Comparison of ENCODE assay signal across 8 cellular contexts in the genomic region with DNA sequence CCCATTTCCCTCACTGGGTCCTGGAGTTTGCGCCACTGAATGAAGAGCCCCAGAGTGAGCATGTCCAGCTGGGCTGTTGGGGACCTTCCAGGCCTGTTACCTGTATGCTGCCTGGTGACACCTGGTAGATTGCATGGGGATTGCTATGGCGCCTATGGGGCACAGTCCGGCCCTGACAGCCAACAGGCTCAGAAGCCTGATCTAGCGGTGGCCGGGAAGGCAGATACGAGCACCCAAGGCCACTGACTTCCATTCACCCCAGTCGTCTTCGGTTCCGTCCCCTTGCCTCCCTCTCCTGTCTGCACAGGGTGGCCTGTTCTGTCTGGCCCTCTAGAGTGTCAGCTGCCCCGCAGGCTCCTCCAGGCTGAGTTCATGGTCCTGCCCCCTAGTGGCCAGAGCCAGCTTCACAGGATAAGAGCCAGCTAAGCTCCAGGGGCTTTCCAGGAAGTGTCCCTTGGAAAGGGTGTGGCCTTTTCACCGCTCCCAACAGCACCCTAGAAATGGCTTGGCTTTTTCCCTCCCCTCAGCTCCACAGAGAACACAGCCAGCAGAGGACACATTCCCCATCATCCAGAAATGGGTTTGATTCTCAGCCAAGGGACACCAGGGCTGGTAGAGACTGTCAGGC.
DNase-seq lines count a peak whose midpoint lies in the region; ATAC-seq and TF ChIP-seq lines count a peak whose summit lies in the region.
"Not testable (repeated sequence)": the region's sequence is repeated elsewhere in the genome, so short reads cannot be mapped to it uniquely, and the experiment has no call there.

No MANE protein-coding gene starts in this region.

- not testable (repeated sequence) for H3K4me3 Mint-ChIP-seq in CD8-positive, alpha-beta T cell; activated naive CD8-positive, alpha-beta T cell treated with anti-CD3 and anti-CD28 coated beads, Interleukin-2, amount 50 U/mL, for 24 hours; mesothelial cell of epicardium

- H3K9ac ChIP-seq in HCT116 (ENCODE audit: low read length), result not testable (repeated sequence)

- H3K4me1 Mint-ChIP-seq in CD8-positive, alpha-beta T cell (ENCODE audit: low read depth); activated naive CD8-positive, alpha-beta T cell treated with anti-CD3 and anti-CD28 coated beads, Interleukin-2, amount 50 U/mL, for 24 hours; mesothelial cell of epicardium: not testable (repeated sequence)

- not testable (repeated sequence) for H3K27ac Mint-ChIP-seq in CD8-positive, alpha-beta T cell; activated naive CD8-positive, alpha-beta T cell treated with anti-CD3 and anti-CD28 coated beads, Interleukin-2, amount 50 U/mL, for 24 hours; mesothelial cell of epicardium

- intact Hi-C loops in CD8-positive, alpha-beta T cell (cut with DNase I, micrococcal nuclease), result not testable (repeated sequence)
- intact Hi-C loops in HCT116 (cut with micrococcal nuclease), result loop anchor here (5.0 kb wide), 1 partner anchor 826 kb away; no protein-coding TSS in a partner anchor

- ATAC-seq in CD8-positive, alpha-beta T cell, result peak; percentile 66
- ATAC-seq in HCT116, result peak; percentile 89
- ATAC-seq in activated naive CD8-positive, alpha-beta T cell treated with anti-CD3 and anti-CD28 coated beads, Interleukin-2, amount 50 U/mL, for 24 hours, result peak; percentile 63

- POLR2A ChIA-PET in CD8-positive, alpha-beta T cell (lab: Charles Lee); HCT116 (lab: Charles Lee): not testable (repeated sequence)

- H3K79me2 ChIP-seq in HCT116 (ENCODE audit: insufficient read depth, low read length), result not testable (repeated sequence)

- peak; percentile 36 for TF ChIP-seq CTCF in CD8-positive, alpha-beta T cell (IDR thresholded peaks at IDR 0.05)
- TF ChIP-seq CTCF in HCT116 (IDR thresholded peaks at IDR 0.05 in 2 of 3, conservative IDR thresholded peaks at IDR 0.05 in 1 of 3; ENCODE audit: borderline replicate concordance in 1 of 3, insufficient read depth in 1 of 3, low read depth in 2 of 3, low read length in 2 of 3) (peak; percentile 48 to 83 (median 75); a peak in 5 of 6 replicates), fibroblast of villous mesenchyme (IDR thresholded peaks at IDR 0.05; ENCODE audit: insufficient read depth, low read depth, low read length) (peak; percentile 70), mesothelial cell of epicardium (IDR thresholded peaks at IDR 0.05; ENCODE audit: unreplicated experiment) (peak; percentile 78)

- not testable (repeated sequence) for H3K4me1 ChIP-seq in CD8-positive, alpha-beta T cell (ENCODE audit: insufficient read depth, low read length)
- H3K4me1 ChIP-seq in HCT116 (ENCODE audit: control insufficient read depth in 1 of 2, insufficient read depth in 2 of 2, low read length in 2 of 2), result peaks cover 0 to 13% of the 10 kb centered on the region in 2 experiments; a peak in 2 of 4 replicates

- H3K36me3 Mint-ChIP-seq in CD8-positive, alpha-beta T cell; activated naive CD8-positive, alpha-beta T cell treated with anti-CD3 and anti-CD28 coated beads, Interleukin-2, amount 50 U/mL, for 24 hours (ENCODE audit: low read depth); mesothelial cell of epicardium: not testable (repeated sequence)

- not testable (repeated sequence) for H4K20me1 ChIP-seq in HCT116 (ENCODE audit: insufficient read depth)

- CTCF ChIA-PET in CD8-positive, alpha-beta T cell (lab: Charles Lee), result not testable (repeated sequence)
- CTCF ChIA-PET in HCT116 (lab: Charles Lee), result interaction anchor here (0.6 to 2.2 kb wide), 9 partner anchors 9 to 438 kb away, joined by 3 to 7 read pairs (median 5); partner anchors contain the start of gene SKIC8

- not testable (repeated sequence) for H3K36me3 ChIP-seq in CD8-positive, alpha-beta T cell (ENCODE audit: insufficient read depth, low read length); HCT116 (ENCODE audit: control insufficient read depth in 1 of 2, insufficient read depth in 2 of 2, low read length in 2 of 2)

- not testable (repeated sequence) for TF ChIP-seq POLR2A in HCT116 (IDR thresholded peaks at IDR 0.05; ENCODE audit: borderline replicate concordance, extremely low read depth, insufficient read depth, insufficient read length)

- TF ChIP-seq RAD21 in HCT116 (IDR thresholded peaks at IDR 0.05; ENCODE audit: low read depth), result peak; percentile 41

- H3K9me2 ChIP-seq in HCT116 (ENCODE audit: insufficient read depth), result not testable (repeated sequence)

- H3K27me3 ChIP-seq in CD8-positive, alpha-beta T cell (ENCODE audit: insufficient read depth, low read length); HCT116 (ENCODE audit: insufficient read depth, low read length): not testable (repeated sequence)

- not testable (repeated sequence) for H3K27ac ChIP-seq in CD8-positive, alpha-beta T cell (ENCODE audit: low read depth, low read length); HCT116 (ENCODE audit: low read depth, low read length)

- peak in 3 of 7 experiments; percentile 40 to 66 (median 55) for DNase-seq in CD8-positive, alpha-beta T cell
- peak; percentile 49 for DNase-seq in HCT116 (ENCODE audit: low read depth, low spot score)
- peak; percentile 15 to 54 for DNase-seq in NCI-H526 (lab: John Stamatoyannopoulos, UW)
- DNase-seq in UCSD-AML1 (lab: John Stamatoyannopoulos, UW; ENCODE audit: unreplicated experiment), result peak; percentile 73
- DNase-seq in activated naive CD8-positive, alpha-beta T cell treated with anti-CD3 and anti-CD28 coated beads, Interleukin-2, amount 50 U/mL, for 24 hours, result peak; percentile 62
- DNase-seq in fibroblast of villous mesenchyme (ENCODE audit: low read depth), result peak; percentile 24
- DNase-seq in mesothelial cell of epicardium (ENCODE audit: low spot score in 2 of 2, unreplicated experiment in 2 of 2), result peak in 1 of 2 experiments; percentile 69
- peak; percentile 19 for DNase-seq in stimulated activated CD8-positive, alpha-beta memory T cell treated with anti-CD3 and anti-CD28 coated beads, Interleukin-12 subunit alpha, Interleukin-12 subunit beta, amount 100 ng/mL, for 4 hours (ENCODE audit: low read depth)

- H3K4me2 ChIP-seq in HCT116 (ENCODE audit: low read length), result peak overlapping the region; percentile 45

- H3K27me3 Mint-ChIP-seq in CD8-positive, alpha-beta T cell (ENCODE audit: low read depth), result peaks cover 15% of the 10 kb centered on the region
- H3K27me3 Mint-ChIP-seq in activated naive CD8-positive, alpha-beta T cell treated with anti-CD3 and anti-CD28 coated beads, Interleukin-2, amount 50 U/mL, for 24 hours, result peaks cover 10% of the 10 kb centered on the region
- H3K27me3 Mint-ChIP-seq in mesothelial cell of epicardium (ENCODE audit: low read depth), result peaks cover 15% of the 10 kb centered on the region

- H3K4me3 ChIP-seq in CD8-positive, alpha-beta T cell (ENCODE audit: low read depth, low read length); HCT116 (replicated peaks in 1 of 2; ENCODE audit: low read depth in 1 of 2, low read length in 2 of 2); fibroblast of villous mesenchyme (ENCODE audit: low read depth, low read length): not testable (repeated sequence)

- H3K9me3 ChIP-seq in CD8-positive, alpha-beta T cell (ENCODE audit: low read length); HCT116 (ENCODE audit: control insufficient read depth in 1 of 2, insufficient read depth in 1 of 2, low read depth in 1 of 2, low read length in 2 of 2): not testable (repeated sequence)

- H2AFZ ChIP-seq in HCT116 (ENCODE audit: low read depth, low read length, poor library complexity, severe bottlenecking), result peak overlapping the region; percentile 68

- not testable (repeated sequence) for BruUV-seq in HCT116 (replicated peaks; lab: Mats Ljungman, UMichigan)

- not testable (repeated sequence) for H3K9me3 Mint-ChIP-seq in CD8-positive, alpha-beta T cell; activated naive CD8-positive, alpha-beta T cell treated with anti-CD3 and anti-CD28 coated beads, Interleukin-2, amount 50 U/mL, for 24 hours; mesothelial cell of epicardium

- RAD21 ChIA-PET in HCT116 (lab: Charles Lee; ENCODE audit: low non-redundant PET in 1 of 2, low total read pairs in 2 of 2, uncharacterized antibody in 2 of 2, unreplicated experiment in 2 of 2), result not testable (repeated sequence)
